Comparison of ENCODE assay signal across 12 cellular contexts in the genomic region with DNA sequence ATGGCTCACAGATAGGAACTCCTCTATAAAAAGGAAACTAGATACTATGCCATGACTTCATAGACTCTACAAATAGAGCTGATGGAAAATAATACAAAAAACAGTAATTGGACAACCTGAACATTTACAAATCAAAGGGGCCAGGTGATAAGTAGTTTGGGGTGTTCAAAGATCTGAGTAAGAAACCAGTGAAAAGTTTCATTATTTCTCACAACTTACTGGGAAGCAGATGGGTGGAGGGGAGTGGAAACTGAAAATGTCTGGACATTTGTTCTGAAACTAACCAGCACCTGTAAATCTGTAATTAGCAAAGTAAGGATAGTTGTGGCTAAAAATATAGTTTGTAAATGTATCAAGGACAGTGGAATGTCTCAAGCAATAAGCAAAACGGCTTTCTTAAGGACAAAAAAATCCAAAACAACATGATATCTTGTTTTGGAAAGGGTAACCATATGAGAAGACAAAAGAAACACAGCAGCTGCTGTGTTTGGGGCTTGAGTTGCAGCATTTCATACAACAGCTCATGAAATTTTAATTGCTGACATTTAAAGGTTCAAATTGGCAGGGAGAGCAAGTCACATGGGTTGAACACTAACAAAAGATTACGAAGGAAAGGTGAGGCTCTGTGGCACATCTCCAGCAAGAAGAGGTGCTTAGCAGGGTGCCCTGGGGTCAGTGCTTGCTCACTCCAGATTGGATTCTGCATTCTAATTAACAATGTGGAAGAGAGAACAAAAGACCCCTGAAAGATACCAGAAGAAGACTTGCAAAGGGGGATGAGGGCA. TPM values are rescaled to one million over a fixed set of nuclear protein-coding genes. Genes with fewer than 3 reads are reported as not detected.
A peak's percentile ranks its signal among the peaks of the same experiment; 100 is the strongest.
DNase-seq lines count a peak whose midpoint lies in the region; ATAC-seq and TF ChIP-seq lines count a peak whose summit lies in the region.
"Had no signal": no experiment of that assay in that cellular context is flagged by ENCODE, and none has a peak within 500 bp of the region (broad histone marks: within the 10 kb centered on the region; RNA-seq: fewer than 3 reads in every experiment).

No MANE protein-coding gene starts in this region.

- TF ChIP-seq CTCF in 22Rv1 (IDR thresholded peaks at IDR 0.05) (no peak), colonic mucosa (IDR thresholded peaks at IDR 0.05) (no peak)

- H3K4me3 ChIP-seq in colonic mucosa: no peak overlapping the region
- H3K4me3 ChIP-seq: esophagus squamous epithelium, SK-N-MC had no signal

- DNase-seq in NCI-H1105 treated with DMSO at 0.1 percent for 48 hours (lab: John Stamatoyannopoulos, UW) (peak; percentile 92), colonic mucosa (peak; percentile 66), SW480 (ENCODE audit: low spot score) (no peak), D341Med (ENCODE audit: low spot score) (no peak), NCI-H146 (lab: John Stamatoyannopoulos, UW) (no peak)
- DNase-seq: activated CD4-positive, CD25-positive, alpha-beta regulatory T cell treated with anti-CD3 and anti-CD28 coated beads, Interleukin-2, amount 50 U/mL, for 72 hours; esophagus squamous epithelium; stimulated activated naive B cell treated with anti-CD40 and anti-IgM and Interleukin-4, amounts not matched to agents 10 μg/mL and 1 μg/mL and 100 μg/mL, for 72 hours had no signal

- no peaks in the 10 kb centered on the region for H3K4me1 ChIP-seq in colonic mucosa

- H3K9ac ChIP-seq in colonic mucosa (ENCODE audit: low read depth in 2 of 2, low read length in 2 of 2): no peak overlapping the region

- peak; percentile 66 for ATAC-seq in GM19351 (IDR thresholded peaks at IDR 0.05; ENCODE audit: unreplicated experiment)
- ATAC-seq in HG03135 (IDR thresholded peaks at IDR 0.05; ENCODE audit: unreplicated experiment): no peak
- ATAC-seq: stimulated activated naive B cell treated with anti-CD40 and anti-IgM and Interleukin-4, amounts not matched to agents 10 μg/mL and 1 μg/mL and 100 μg/mL, for 72 hours had no signal

- H3K27ac ChIP-seq in 22Rv1 (peak overlapping the region; percentile 17; the same call in 1 of the 2 replicates), colonic mucosa (no peak overlapping the region)
- H3K27ac ChIP-seq: esophagus squamous epithelium, SK-N-MC had no signal

- no peaks in the 10 kb centered on the region for H3K36me3 ChIP-seq in colonic mucosa
- H3K36me3 ChIP-seq: esophagus squamous epithelium had no signal

- intact Hi-C loops in colonic mucosa (cut with DNase I): no loop called here

- no peaks in the 10 kb centered on the region for H3K27me3 ChIP-seq in colonic mucosa
- H3K27me3 ChIP-seq: esophagus squamous epithelium had no signal

- H3K9me3 ChIP-seq in colonic mucosa: no peaks in the 10 kb centered on the region
- H3K9me3 ChIP-seq: esophagus squamous epithelium had no signal

RNA-seq across cellular contexts. Expression of a gene that starts 26.7 kb away (rescaled TPM):
- total RNA-seq in colonic mucosa: 100 to 1,000 TPM; 162 to 390 TPM

Comparison
In these comparisons a context has a peak if more than half of its experiments do, and no peak if none do; other contexts are left out.
1. DNase-seq: peak in NCI-H1105 treated with DMSO at 0.1 percent for 48 hours (single experiment) and colonic mucosa (single experiment); none in SW480 (single experiment), D341Med (single experiment) and NCI-H146 (single experiment).